28 cellular contexts compared by ENCODE assay signal in genomic region chr1:222157612-222158011, GRCh38.
"Had no signal": no experiment of that assay in that cellular context is flagged by ENCODE, and none has a peak within 500 bp of the region (broad histone marks: within the 10 kb centered on the region; RNA-seq: fewer than 3 reads in every experiment).

No MANE protein-coding gene starts in this region.

- H3K4me3 ChIP-seq: stomach, suprapubic skin, testis, thoracic aorta, thyroid gland, tibial artery, tibial nerve, transverse colon, upper lobe of left lung, upper lobe of right lung, uterus, vagina had no signal

- H3K4me1 Mint-ChIP-seq: stimulated activated effector memory CD8-positive, alpha-beta T cell treated with anti-CD3 and anti-CD28 coated beads, Interleukin-12 subunit alpha, Interleukin-12 subunit beta, amount 100 ng/mL, for 72 hours; stimulated activated memory B cell treated with anti-CD40 and anti-IgM and Interleukin-4, amounts not matched to agents 10 μg/mL and 1 μg/mL and 100 μg/mL, for 72 hours; stimulated activated naive B cell treated with anti-CD40 and anti-IgM and Interleukin-4, amounts not matched to agents 10 μg/mL and 1 μg/mL and 100 μg/mL, for 72 hours; stimulated activated naive CD8-positive, alpha-beta T cell treated with anti-CD3 and anti-CD28 coated beads, Interleukin-15, amount 100 ng/mL, for 72 hours had no signal

- H3K9me3 ChIP-seq: testis, thyroid gland, uterus had no signal

- H3K4me1 ChIP-seq: stomach, suprapubic skin, testis, thyroid gland, tibial artery, tibial nerve, transverse colon, upper lobe of left lung, upper lobe of right lung, uterus, vagina had no signal

- DNase-seq: stimulated activated CD4-positive, alpha-beta T cell treated with anti-CD3 and anti-CD28 coated beads, Interleukin-2, amount 100 ng/mL, for 48 hours; stimulated activated CD4-positive, alpha-beta T cell treated with anti-CD3 and anti-CD28 coated beads, Interleukin-4, amount 100 ng/mL, for 1 hour; stimulated activated CD4-positive, alpha-beta T cell treated with anti-CD3 and anti-CD28 coated beads, Interleukin-4, amount 100 ng/mL, for 24 hours; stimulated activated CD4-positive, alpha-beta T cell treated with anti-CD3 and anti-CD28 coated beads, Interleukin-4, amount 100 ng/mL, for 4 hours; stimulated activated CD8-positive, alpha-beta memory T cell treated with anti-CD3 and anti-CD28 coated beads, Interleukin-4, amount 100 ng/mL, for 48 hours; stimulated activated naive B cell treated with anti-CD40 and anti-IgM and Interleukin-4, amounts not matched to agents 10 μg/mL and 1 μg/mL and 100 μg/mL, for 72 hours; stimulated activated naive CD4-positive, alpha-beta T cell; stimulated activated naive CD4-positive, alpha-beta T cell treated with Interleukin-2 at 50 U/mL for 16 hours; stimulated activated naive CD8-positive, alpha-beta T cell treated with anti-CD3 and anti-CD28 coated beads, Interleukin-15, amount 100 ng/mL, for 72 hours; stimulated activated naive CD8-positive, alpha-beta T cell treated with anti-CD3 and anti-CD28 coated beads, Interleukin-15, Interleukin-2, amounts not matched to agents 100 U/mL and 50 U/mL, for 24 hours; stomach; substantia nigra; testis; thyroid gland; tibial artery; transverse colon; trophoblast cell; upper lobe of left lung; upper lobe of right lung; uterus had no signal

- H3K27ac Mint-ChIP-seq: stimulated activated effector memory CD8-positive, alpha-beta T cell treated with anti-CD3 and anti-CD28 coated beads, Interleukin-12 subunit alpha, Interleukin-12 subunit beta, amount 100 ng/mL, for 72 hours; stimulated activated memory B cell treated with anti-CD40 and anti-IgM and Interleukin-4, amounts not matched to agents 10 μg/mL and 1 μg/mL and 100 μg/mL, for 72 hours; stimulated activated naive B cell treated with anti-CD40 and anti-IgM and Interleukin-4, amounts not matched to agents 10 μg/mL and 1 μg/mL and 100 μg/mL, for 72 hours; stimulated activated naive CD8-positive, alpha-beta T cell treated with anti-CD3 and anti-CD28 coated beads, Interleukin-15, amount 100 ng/mL, for 72 hours; stimulated activated naive CD8-positive, alpha-beta T cell treated with anti-CD3 and anti-CD28 coated beads, Interleukin-15, Interleukin-2, amounts not matched to agents 100 ng/mL and 50 ng/mL, for 24 hours; type B pancreatic cell had no signal

- H3K36me3 ChIP-seq: stomach, suprapubic skin, thoracic aorta, thyroid gland, tibial artery, tibial nerve, transverse colon, upper lobe of left lung, upper lobe of right lung, uterus, vagina had no signal

- H3K36me3 Mint-ChIP-seq: stimulated activated effector memory CD8-positive, alpha-beta T cell treated with anti-CD3 and anti-CD28 coated beads, Interleukin-12 subunit alpha, Interleukin-12 subunit beta, amount 100 ng/mL, for 72 hours; type B pancreatic cell had no signal

- H3K27me3 ChIP-seq: stomach, suprapubic skin, testis, thyroid gland, tibial artery, tibial nerve, transverse colon, upper lobe of left lung, upper lobe of right lung, uterus, vagina had no signal

- H3K27me3 Mint-ChIP-seq: stimulated activated memory B cell treated with anti-CD40 and anti-IgM and Interleukin-4, amounts not matched to agents 10 μg/mL and 1 μg/mL and 100 μg/mL, for 72 hours; stimulated activated naive B cell treated with anti-CD40 and anti-IgM and Interleukin-4, amounts not matched to agents 10 μg/mL and 1 μg/mL and 100 μg/mL, for 72 hours; stimulated activated naive CD8-positive, alpha-beta T cell treated with anti-CD3 and anti-CD28 coated beads, Interleukin-15, amount 100 ng/mL, for 72 hours; stimulated activated naive CD8-positive, alpha-beta T cell treated with anti-CD3 and anti-CD28 coated beads, Interleukin-15, Interleukin-2, amounts not matched to agents 100 ng/mL and 50 ng/mL, for 24 hours had no signal

- H3K27ac ChIP-seq: stomach, suprapubic skin, testis, thoracic aorta, thyroid gland, tibial artery, tibial nerve, transverse colon, upper lobe of left lung, upper lobe of right lung, uterus, vagina had no signal

- H3K4me3 Mint-ChIP-seq: stimulated activated effector memory CD8-positive, alpha-beta T cell treated with anti-CD3 and anti-CD28 coated beads, Interleukin-12 subunit alpha, Interleukin-12 subunit beta, amount 100 ng/mL, for 72 hours; stimulated activated memory B cell treated with anti-CD40 and anti-IgM and Interleukin-4, amounts not matched to agents 10 μg/mL and 1 μg/mL and 100 μg/mL, for 72 hours; stimulated activated naive B cell treated with anti-CD40 and anti-IgM and Interleukin-4, amounts not matched to agents 10 μg/mL and 1 μg/mL and 100 μg/mL, for 72 hours; stimulated activated naive CD8-positive, alpha-beta T cell treated with anti-CD3 and anti-CD28 coated beads, Interleukin-15, amount 100 ng/mL, for 72 hours; stimulated activated naive CD8-positive, alpha-beta T cell treated with anti-CD3 and anti-CD28 coated beads, Interleukin-15, Interleukin-2, amounts not matched to agents 100 ng/mL and 50 ng/mL, for 24 hours; type B pancreatic cell had no signal
